ENCODE assay signal across 18 cellular contexts in the genomic region with DNA sequence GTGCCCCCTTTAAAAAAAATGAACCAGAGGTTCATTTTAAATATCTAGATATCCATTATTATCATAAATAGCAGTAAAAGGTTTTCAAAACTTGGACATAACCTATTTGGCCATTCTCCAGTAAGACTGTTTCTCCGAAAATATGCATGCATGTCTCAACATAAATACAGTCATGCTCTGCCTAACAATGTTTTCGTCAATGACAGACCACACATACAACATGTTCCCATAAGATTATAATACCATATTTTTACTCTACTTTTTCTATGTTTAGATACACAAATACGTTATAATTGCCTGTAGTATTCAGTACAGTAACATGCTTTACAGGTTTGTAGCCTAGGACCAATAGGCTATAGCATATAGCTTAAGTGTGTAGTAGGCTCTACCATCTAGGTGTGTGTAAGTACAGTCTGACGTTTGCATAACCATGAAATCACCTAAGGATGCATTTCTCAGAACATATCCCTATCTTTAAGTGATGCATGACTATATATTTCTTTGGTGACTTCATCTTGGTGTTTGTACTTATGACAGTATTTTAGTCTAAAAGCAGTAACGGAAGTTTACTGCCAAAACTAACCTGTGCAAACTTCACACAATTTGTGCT. TPM values are rescaled to one million over a fixed set of nuclear protein-coding genes. Genes with fewer than 3 reads are reported as not detected.
A peak's percentile ranks its signal among the peaks of the same experiment; 100 is the strongest.
DNase-seq lines count a peak whose midpoint lies in the region; ATAC-seq and TF ChIP-seq lines count a peak whose summit lies in the region.
"Had no signal": no experiment of that assay in that cellular context is flagged by ENCODE, and none has a peak within 500 bp of the region (broad histone marks: within the 10 kb centered on the region; RNA-seq: fewer than 3 reads in every experiment).

No MANE protein-coding gene starts in this region.

- POLR2A ChIA-PET in OCI-LY7 (lab: Charles Lee): interaction anchor here (0.7 to 6.7 kb wide), 4 partner anchors 12 to 68 kb away, joined by 3 to 105 read pairs (median 3); a partner anchor contains a TSS

- H3K4me3 Mint-ChIP-seq in stimulated activated memory B cell treated with anti-CD40 and anti-IgM and Interleukin-4, amounts not matched to agents 10 μg/mL and 1 μg/mL and 100 μg/mL, for 72 hours: peak overlapping the region; percentile 96

- TF ChIP-seq CTCF in GM12875 (IDR thresholded peaks at IDR 0.05; ENCODE audit: borderline replicate concordance, insufficient read depth, low read depth, low read length) (no peak), OCI-LY7 (conservative IDR thresholded peaks at IDR 0.05; ENCODE audit: low read length) (no peak), fibroblast of lung (conservative IDR thresholded peaks at IDR 0.05 in 1 of 2, IDR thresholded peaks at IDR 0.05 in 1 of 2; ENCODE audit: low read depth in 1 of 2, low read length in 2 of 2) (no peak)

- H3K9me2 ChIP-seq in OCI-LY7 (ENCODE audit: insufficient read depth, low read length): no peaks in the 10 kb centered on the region

- peak overlapping the region; percentile 99 for H3K27ac ChIP-seq in OCI-LY7 (ENCODE audit: low read depth, low read length, poor library complexity, severe bottlenecking)
- no peak overlapping the region for H3K27ac ChIP-seq in fibroblast of lung (ENCODE audit: insufficient read depth, low read length)
- H3K27ac ChIP-seq: GM23248 had no signal

- peaks cover 72% of the 10 kb centered on the region for H3K4me1 ChIP-seq in OCI-LY7 (ENCODE audit: insufficient read depth, low read length, poor library complexity, severe bottlenecking)
- H3K4me1 ChIP-seq in fibroblast of lung (ENCODE audit: control insufficient read depth, extremely low read depth, insufficient read depth, low read length): no peaks in the 10 kb centered on the region

- DNase-seq in OCI-LY7 (ENCODE audit: low spot score) (peak; percentile 27), fibroblast of lung (ENCODE audit: low read depth in 2 of 2) (peak in 1 of 2 donors; percentile 22), hepatic stellate cell (ENCODE audit: low spot score) (no peak), NOMO-1 treated with dmso at 0.1 percent for 144 hours (lab: John Stamatoyannopoulos, UW; ENCODE audit: unreplicated experiment) (no peak), HuH-7.5 (ENCODE audit: low spot score) (no peak)
- DNase-seq: activated CD4-positive, alpha-beta memory T cell treated with anti-CD3 and anti-CD28 coated beads, Interleukin-2, amount 10 ng/mL, durations not matched to agents 7 days and 5 days; activated naive CD4-positive, alpha-beta T cell treated with anti-CD3 and anti-CD28 coated beads, Interleukin-2, amount 50 U/mL, for 16 hours; activated T-cell treated with anti-CD3 and anti-CD28 coated beads, Interleukin-2, amount 50 U/mL, for 1 hour; cortex of kidney; GDM1; GM23248; NCI-H2227 treated with DMSO at 0.1 percent for 48 hours; NK-92 treated with Interleukin-12 subunit alpha and Interleukin-12 subunit beta, amount 100 ng/mL, for 24 hours; stimulated activated CD4-positive, alpha-beta T cell treated with anti-CD3 and anti-CD28 coated beads, Interleukin-4, amount 100 ng/mL, for 1 hour; T-helper 1 cell had no signal

- CTCF ChIA-PET in OCI-LY7 (lab: Charles Lee; ENCODE audit: unreplicated experiment): no interaction called here

- H3K36me3 ChIP-seq in OCI-LY7 (ENCODE audit: insufficient read depth, low read length) (peaks cover 20% of the 10 kb centered on the region), fibroblast of lung (ENCODE audit: control insufficient read depth, insufficient read depth, low read length) (no peaks in the 10 kb centered on the region)

- no peaks in the 10 kb centered on the region for H3K27me3 ChIP-seq in fibroblast of lung (ENCODE audit: control insufficient read depth, insufficient read depth, low read length)

- no peaks in the 10 kb centered on the region for H4K20me1 ChIP-seq in OCI-LY7 (ENCODE audit: insufficient read depth, low read length)
- no peaks in the 10 kb centered on the region for H4K20me1 ChIP-seq in fibroblast of lung (ENCODE audit: control insufficient read depth, extremely low read depth, insufficient read depth, low read length)

- peaks cover 5% of the 10 kb centered on the region for H3K36me3 Mint-ChIP-seq in stimulated activated memory B cell treated with anti-CD40 and anti-IgM and Interleukin-4, amounts not matched to agents 10 μg/mL and 1 μg/mL and 100 μg/mL, for 72 hours

- H3K4me3 ChIP-seq in GM12875 (ENCODE audit: low read depth, low read length) (peak overlapping the region; percentile 23), OCI-LY7 (ENCODE audit: low read depth, low read length, poor library complexity, severe bottlenecking) (peak overlapping the region; percentile 94), fibroblast of lung (replicated peaks in 1 of 4; ENCODE audit: control extremely low read depth in 1 of 4, insufficient read depth in 1 of 4, low read depth in 3 of 4, low read length in 4 of 4) (peak overlapping the region in 1 of 4 experiments; percentile 8)

- H3K4me2 ChIP-seq in OCI-LY7 (ENCODE audit: low read length) (peak overlapping the region; percentile 84), fibroblast of lung (ENCODE audit: extremely low read depth, insufficient read depth, low read length) (peak overlapping the region; percentile 32)

- intact Hi-C loops in OCI-LY7 (cut with micrococcal nuclease; ENCODE audit: unreplicated experiment): loop anchor here (1.0 to 10.0 kb wide), 2 partner anchors 65 to 1424 kb away; a partner anchor contains a TSS

- H2AFZ ChIP-seq in OCI-LY7 (ENCODE audit: low read length): peak overlapping the region; percentile 3; the same call in 1 of the 2 replicates
- H2AFZ ChIP-seq in fibroblast of lung (ENCODE audit: low read length): no peak overlapping the region
- H2AFZ ChIP-seq: GM23248 had no signal

- no TSS peak for BruUV-seq in OCI-LY7 (replicated peaks; lab: Mats Ljungman, UMichigan)

- H3K79me2 ChIP-seq in OCI-LY7 (ENCODE audit: insufficient read depth, low read depth, low read length) (peaks cover 72% of the 10 kb centered on the region), fibroblast of lung (ENCODE audit: control insufficient read depth, insufficient read depth, low read length) (no peaks in the 10 kb centered on the region)

- H3K27me3 Mint-ChIP-seq in stimulated activated memory B cell treated with anti-CD40 and anti-IgM and Interleukin-4, amounts not matched to agents 10 μg/mL and 1 μg/mL and 100 μg/mL, for 72 hours: no peaks in the 10 kb centered on the region
- H3K27me3 Mint-ChIP-seq: activated CD4-positive, alpha-beta memory T cell treated with anti-CD3 and anti-CD28 coated beads, Interleukin-2, amount 10 ng/mL, durations not matched to agents 7 days and 5 days had no signal

- peak overlapping the region; percentile 88 for H3K27ac Mint-ChIP-seq in stimulated activated memory B cell treated with anti-CD40 and anti-IgM and Interleukin-4, amounts not matched to agents 10 μg/mL and 1 μg/mL and 100 μg/mL, for 72 hours
- H3K27ac Mint-ChIP-seq: activated CD4-positive, alpha-beta memory T cell treated with anti-CD3 and anti-CD28 coated beads, Interleukin-2, amount 10 ng/mL, durations not matched to agents 7 days and 5 days had no signal

- H3K4me1 Mint-ChIP-seq in stimulated activated memory B cell treated with anti-CD40 and anti-IgM and Interleukin-4, amounts not matched to agents 10 μg/mL and 1 μg/mL and 100 μg/mL, for 72 hours: peaks cover 42% of the 10 kb centered on the region

- no peak for ATAC-seq in stimulated activated memory B cell treated with anti-CD40 and anti-IgM and Interleukin-4, amounts not matched to agents 10 μg/mL and 1 μg/mL and 100 μg/mL, for 72 hours
- ATAC-seq: Right ventricle myocardium inferior had no signal

- no peak overlapping the region for H3K9ac ChIP-seq in fibroblast of lung (ENCODE audit: insufficient read depth, low read length)
- H3K9ac ChIP-seq: GM23248 had no signal

- H3K9me3 ChIP-seq in OCI-LY7 (ENCODE audit: low read length) (no peaks in the 10 kb centered on the region; the same call in 1 of the 2 replicates), fibroblast of lung (ENCODE audit: control insufficient read depth, insufficient read depth, low read depth, low read length) (no peaks in the 10 kb centered on the region)

- H3K9me3 Mint-ChIP-seq in stimulated activated memory B cell treated with anti-CD40 and anti-IgM and Interleukin-4, amounts not matched to agents 10 μg/mL and 1 μg/mL and 100 μg/mL, for 72 hours: no peaks in the 10 kb centered on the region
- H3K9me3 Mint-ChIP-seq: activated CD4-positive, alpha-beta memory T cell treated with anti-CD3 and anti-CD28 coated beads, Interleukin-2, amount 10 ng/mL, durations not matched to agents 7 days and 5 days had no signal

RNA-seq across cellular contexts. Expression of a gene that starts 3.2 kb away (rescaled TPM):
- 38.3 and 44.1 TPM in 2 replicates for total RNA-seq in OCI-LY7 (2014; rRNA removed; shearing (Covaris generic))
- 40.4 and 47.5 TPM in 2 replicates for total RNA-seq in OCI-LY7 (2022)
- 21.6 and 25.1 TPM in 2 replicates for total RNA-seq in fibroblast of lung
- 19.6 and 30.5 TPM in 2 replicates for polyA plus RNA-seq in fibroblast of lung
- 13.3 and 14.1 TPM in 2 replicates for polyA plus RNA-seq in fibroblast of lung (2012)
- polyA minus RNA-seq in fibroblast of lung (ENCODE audit: low replicate concordance): 14.1 and 20.7 TPM in 2 replicates

RNA-seq across cellular contexts. Expression of a gene that starts 25.0 kb away (rescaled TPM):
- total RNA-seq in OCI-LY7 (2014; rRNA removed; shearing (Covaris generic)): 3.6 and 8.2 TPM in 2 replicates
- total RNA-seq in OCI-LY7 (2022) (9.3 and 10.2 TPM in 2 replicates), fibroblast of lung (5.6 and 6.9 TPM in 2 replicates)
- polyA plus RNA-seq in fibroblast of lung: 1.5 and 2.3 TPM in 2 replicates
- polyA plus RNA-seq in fibroblast of lung (2012): 1.6 and 2.5 TPM in 2 replicates
- 0.19 and 0.79 TPM in 2 replicates for polyA minus RNA-seq in fibroblast of lung (ENCODE audit: low replicate concordance)

RNA-seq across cellular contexts. Expression of a gene that starts 25.4 kb away (rescaled TPM):
- 31.1 and 45.8 TPM in 2 replicates for total RNA-seq in OCI-LY7 (2014; rRNA removed; shearing (Covaris generic))
- total RNA-seq in OCI-LY7 (2022) (66.8 and 75.9 TPM in 2 replicates), fibroblast of lung (21.8 and 30.7 TPM in 2 replicates)
- 23.2 and 33.1 TPM in 2 replicates for polyA plus RNA-seq in fibroblast of lung
- 9.1 and 13.4 TPM in 2 replicates for polyA plus RNA-seq in fibroblast of lung (2012)
- polyA minus RNA-seq in fibroblast of lung (ENCODE audit: low replicate concordance): 3.1 and 3.7 TPM in 2 replicates
